2 cellular contexts compared by ENCODE assay signal in genomic region chr5:134990183-134990582, GRCh38.
A peak's percentile ranks its signal among the peaks of the same experiment; 100 is the strongest.
TF ChIP-seq lines count a peak whose summit lies in the region.

No MANE protein-coding gene starts in this region.

TF ChIP-seq in GM23338, 12 proteins besides CTCF, POLR2A, EP300 and RAD21:
- TF ChIP-seq NANOG (IDR thresholded peaks at IDR 0.05; ENCODE audit: borderline replicate concordance), result peak; percentile 24; the same call in 1 of the 2 replicates
- TF ChIP-seq ZNF462 (CRISPR knock-in tag; IDR thresholded peaks at IDR 0.05), result 0 out of 2 replicates have a peak, but pooled peaks have one; percentile 2

TF ChIP-seq in WTC11, 78 proteins besides CTCF, POLR2A, EP300 and RAD21:
- 0 out of 2 replicates have a peak, but pooled peaks have one; percentile 45 for TF ChIP-seq ETV6 (CRISPR knock-in tag; IDR thresholded peaks at IDR 0.05)
